In genomic region chr17:36641877-36642845, GRCh38 we compare ENCODE assay signal across 9 cellular contexts. TPM values are rescaled to one million over a fixed set of nuclear protein-coding genes. Genes with fewer than 3 reads are reported as not detected.
DNase-seq lines count a peak whose midpoint lies in the region; ATAC-seq and TF ChIP-seq lines count a peak whose summit lies in the region.
"Had no signal": no experiment of that assay in that cellular context is flagged by ENCODE, and none has a peak within 500 bp of the region (broad histone marks: within the 10 kb centered on the region; RNA-seq: fewer than 3 reads in every experiment).

No MANE protein-coding gene starts in this region.

- peaks cover 100% of the 10 kb centered on the region for H3K27me3 Mint-ChIP-seq in Calu3 (ENCODE audit: unreplicated experiment)
- H3K27me3 Mint-ChIP-seq in T-helper 1 cell treated with Interleukin-12 subunit alpha and Interleukin-12 subunit beta and Interleukin-4 antibody, amounts not matched to agents 30 μg/mL and 1 μg/mL, for 36 hours (ENCODE audit: low read depth), result peaks cover 89% of the 10 kb centered on the region

- no peak overlapping the region for H3K9ac ChIP-seq in trophoblast cell (ENCODE audit: low read length)

- H4K12ac ChIP-seq in trophoblast cell (ENCODE audit: low read depth, low read length), result no peak overlapping the region

- H3K27ac ChIP-seq in esophagus muscularis mucosa (replicated peaks in 1 of 4) (no peak overlapping the region), trophoblast cell (ENCODE audit: low read depth, low read length) (no peak overlapping the region)
- H3K27ac ChIP-seq: neutrophil had no signal

- H3K4me1 ChIP-seq in esophagus muscularis mucosa (peaks cover 12 to 19% (median 17%) of the 10 kb centered on the region in 4 donors), trophoblast cell (ENCODE audit: control insufficient read depth in 1 of 2, insufficient read depth in 2 of 2, low read length in 2 of 2) (peaks cover 5 to 10% of the 10 kb centered on the region in 2 experiments)

- peaks cover 0 to 100% (median 37%) of the 10 kb centered on the region in 4 donors for H3K27me3 ChIP-seq in esophagus muscularis mucosa
- peaks cover 41% of the 10 kb centered on the region for H3K27me3 ChIP-seq in trophoblast cell (ENCODE audit: insufficient read depth, low read length)

- peak overlapping the region; percentile 76 for H3K4me2 ChIP-seq in trophoblast cell (ENCODE audit: low read length)

- H3K4me3 ChIP-seq in esophagus muscularis mucosa (peak overlapping the region; percentile 38 to 53 (median 46)), trophoblast cell (ENCODE audit: low read depth, low read length) (peak overlapping the region; percentile 53)

- no peak overlapping the region for H2AK5ac ChIP-seq in trophoblast cell (ENCODE audit: low read length)

- no peaks in the 10 kb centered on the region for H3K9me3 ChIP-seq in esophagus muscularis mucosa
- peaks cover 5% of the 10 kb centered on the region for H3K9me3 ChIP-seq in trophoblast cell (ENCODE audit: insufficient read depth, low read depth, low read length)
- H3K9me3 ChIP-seq: neutrophil had no signal

- TF ChIP-seq CTCF in Calu3 (IDR thresholded peaks at IDR 0.05; ENCODE audit: unreplicated experiment) (no peak), esophagus muscularis mucosa (IDR thresholded peaks at IDR 0.05) (no peak), GM20000 (IDR thresholded peaks at IDR 0.05; ENCODE audit: extremely low read depth, missing control alignments) (no peak)

- H4K8ac ChIP-seq in trophoblast cell (ENCODE audit: low read depth, low read length), result no peak overlapping the region

- no peak overlapping the region for H3K4ac ChIP-seq in trophoblast cell (ENCODE audit: low read depth, low read length)

- no peak overlapping the region for H4K91ac ChIP-seq in trophoblast cell (ENCODE audit: low read depth, low read length)

- peak overlapping the region; percentile 42 for H3K4me3 Mint-ChIP-seq in Calu3 (ENCODE audit: low read depth, unreplicated experiment)
- H3K4me3 Mint-ChIP-seq in T-helper 1 cell treated with Interleukin-12 subunit alpha and Interleukin-12 subunit beta and Interleukin-4 antibody, amounts not matched to agents 30 μg/mL and 1 μg/mL, for 36 hours, result peak overlapping the region; percentile 81

- H3K23ac ChIP-seq in trophoblast cell (ENCODE audit: low read length), result peak overlapping the region; percentile 44

- no peak overlapping the region for H3K14ac ChIP-seq in trophoblast cell (ENCODE audit: low read length)

- H3K9me3 Mint-ChIP-seq in Calu3 (ENCODE audit: low read depth, unreplicated experiment), result no peaks in the 10 kb centered on the region
- H3K9me3 Mint-ChIP-seq in T-helper 1 cell treated with Interleukin-12 subunit alpha and Interleukin-12 subunit beta and Interleukin-4 antibody, amounts not matched to agents 30 μg/mL and 1 μg/mL, for 36 hours, result no peaks in the 10 kb centered on the region

- ATAC-seq in HG02759 (IDR thresholded peaks at IDR 0.05; ENCODE audit: unreplicated experiment), result no peak
- no peak for ATAC-seq in HG02571 (IDR thresholded peaks at IDR 0.05; ENCODE audit: unreplicated experiment)
- no peak for ATAC-seq in HG02840 (IDR thresholded peaks at IDR 0.05; ENCODE audit: low FRiP score, unreplicated experiment)

- CTCF ChIA-PET in Calu3 (lab: Charles Lee), result interaction anchor here (0.5 to 1.1 kb wide), 3 partner anchors 39 to 406 kb away, joined by 3 to 8 read pairs (median 3); no protein-coding TSS in a partner anchor

- DNase-seq in Calu3, result no peak
- no peak for DNase-seq in esophagus muscularis mucosa (ENCODE audit: extremely low spot score)
- DNase-seq in trophoblast cell, result no peak
- no peak for DNase-seq in GM20000 (ENCODE audit: low spot score)

- BruUV-seq in Calu3 (replicated peaks; lab: Mats Ljungman, UMichigan), result no TSS peak

- no peak overlapping the region for H3K27ac Mint-ChIP-seq in Calu3 (ENCODE audit: unreplicated experiment)
- H3K27ac Mint-ChIP-seq in T-helper 1 cell treated with Interleukin-12 subunit alpha and Interleukin-12 subunit beta and Interleukin-4 antibody, amounts not matched to agents 30 μg/mL and 1 μg/mL, for 36 hours, result no peak overlapping the region

- H2BK12ac ChIP-seq in trophoblast cell (ENCODE audit: low read length), result no peak overlapping the region

- H3K36me3 Mint-ChIP-seq in Calu3 (ENCODE audit: insufficient read depth, unreplicated experiment), result no peaks in the 10 kb centered on the region
- no peaks in the 10 kb centered on the region for H3K36me3 Mint-ChIP-seq in T-helper 1 cell treated with Interleukin-12 subunit alpha and Interleukin-12 subunit beta and Interleukin-4 antibody, amounts not matched to agents 30 μg/mL and 1 μg/mL, for 36 hours (ENCODE audit: low read depth)

- TF ChIP-seq EP300 in esophagus muscularis mucosa (IDR thresholded peaks at IDR 0.05), result no peak

- no peak for TF ChIP-seq POLR2A in esophagus muscularis mucosa (IDR thresholded peaks at IDR 0.05; ENCODE audit: low read depth)

- H3K18ac ChIP-seq in trophoblast cell (ENCODE audit: low read length), result no peak overlapping the region

- 12% methylated on average over 34 of the region's 64 CpGs for WGBS in esophagus muscularis mucosa
- WGBS in trophoblast cell (ENCODE audit: extremely low coverage, insufficient coverage, insufficient read length), result no CpG with 5 or more reads among the region's 64 CpGs

- H3K79me1 ChIP-seq in trophoblast cell (ENCODE audit: low read length), result no peaks in the 10 kb centered on the region

- intact Hi-C loops in Calu3 (cut with micrococcal nuclease; ENCODE audit: unreplicated experiment) (no loop called here), esophagus muscularis mucosa (cut with DNase I) (no loop called here)

- no peak overlapping the region for H2BK5ac ChIP-seq in trophoblast cell (ENCODE audit: low read depth, low read length, poor library complexity)

- no peaks in the 10 kb centered on the region for H3K4me1 Mint-ChIP-seq in Calu3 (ENCODE audit: low read depth, unreplicated experiment)
- H3K4me1 Mint-ChIP-seq in T-helper 1 cell treated with Interleukin-12 subunit alpha and Interleukin-12 subunit beta and Interleukin-4 antibody, amounts not matched to agents 30 μg/mL and 1 μg/mL, for 36 hours (ENCODE audit: low read depth), result peaks cover 12% of the 10 kb centered on the region

- H3K79me2 ChIP-seq in trophoblast cell (ENCODE audit: control insufficient read depth, insufficient read depth, low read length, poor library complexity), result no peaks in the 10 kb centered on the region

- H2AFZ ChIP-seq in trophoblast cell (ENCODE audit: insufficient read depth, low read length, poor library complexity), result peak overlapping the region; percentile 14

- H2BK120ac ChIP-seq in trophoblast cell (ENCODE audit: insufficient read depth, low read length, poor library complexity), result no peak overlapping the region

- H3K36me3 ChIP-seq in esophagus muscularis mucosa (no peaks in the 10 kb centered on the region), trophoblast cell (ENCODE audit: control insufficient read depth in 1 of 2, insufficient read depth in 2 of 2, low read length in 2 of 2) (no peaks in the 10 kb centered on the region)
- H3K36me3 ChIP-seq: neutrophil had no signal

RNA-seq across cellular contexts. Expression of gene MRM1, which starts 40.8 kb away (rescaled TPM):
- total RNA-seq in Calu3 (2022), result 42.4 and 43.5 TPM in 2 replicates
- total RNA-seq in esophagus muscularis mucosa, result 10 to 100 TPM in 1 of 4 donors, 1 to 10 TPM in 3; 6.2 to 10.8 (median 8.5) TPM
- polyA plus RNA-seq in trophoblast cell (2013), result 0.86 and 1.1 TPM in 2 replicates

RNA-seq across cellular contexts. Expression of gene DHRS11, which starts 50.5 kb away (rescaled TPM):
- total RNA-seq in Calu3 (2022), result 53.3 and 63.3 TPM in 2 replicates
- 1 to 10 TPM; 5.3 to 7.1 (median 6.0) TPM for total RNA-seq in esophagus muscularis mucosa
- 5.6 and 5.7 TPM in 2 replicates for polyA plus RNA-seq in trophoblast cell (2013)
